ENCODE assay signal across 15 cellular contexts in the genomic region with DNA sequence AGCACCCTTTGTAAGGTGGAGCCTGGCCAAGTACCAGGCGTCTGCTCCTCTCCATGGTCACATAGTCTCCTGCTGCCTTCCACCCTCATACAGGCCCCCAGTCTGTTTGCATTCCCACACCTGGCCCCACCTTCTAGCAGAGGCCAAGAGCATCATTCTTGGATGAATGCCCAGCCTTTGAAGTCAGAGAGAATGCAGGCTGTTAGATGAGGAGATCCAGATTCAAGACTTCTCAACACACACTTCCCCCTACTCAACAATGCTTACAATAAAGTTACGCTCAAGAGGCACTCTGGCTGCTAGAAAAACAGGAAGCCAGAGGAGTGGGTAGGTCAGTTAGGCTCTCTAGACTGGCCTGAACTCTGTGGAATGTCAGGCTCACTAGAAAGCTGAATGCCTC. TPM values are rescaled to one million over a fixed set of nuclear protein-coding genes. Genes with fewer than 3 reads are reported as not detected.
DNase-seq lines count a peak whose midpoint lies in the region; ATAC-seq and TF ChIP-seq lines count a peak whose summit lies in the region.
"Had no signal": no experiment of that assay in that cellular context is flagged by ENCODE, and none has a peak within 500 bp of the region (broad histone marks: within the 10 kb centered on the region; RNA-seq: fewer than 3 reads in every experiment).

No MANE protein-coding gene starts in this region.

- WGBS in thyroid gland, 2 donors, result 20 to 21% methylated on average over 1 to 2 of the region's 2 CpGs

- H3K27me3 ChIP-seq in thyroid gland, result no peaks in the 10 kb centered on the region
- H3K27me3 ChIP-seq: foreskin keratinocyte, ovary had no signal

- intact Hi-C loops in thyroid gland (cut with DNase I), result no loop called here

- H3K4me3 ChIP-seq in thyroid gland (replicated peaks in 1 of 3), result no peak overlapping the region
- H3K4me3 ChIP-seq: ovary had no signal

- peaks cover 0 to 4% of the 10 kb centered on the region in 2 donors for H3K4me1 ChIP-seq in thyroid gland
- H3K4me1 ChIP-seq: foreskin keratinocyte had no signal

- peak; percentile 16 for DNase-seq in NCI-H2227 (lab: John Stamatoyannopoulos, UW; ENCODE audit: unreplicated experiment)
- DNase-seq in NCI-H2227 treated with DMSO at 0.1 percent for 48 hours (lab: John Stamatoyannopoulos, UW), result no peak
- DNase-seq in SW480 (ENCODE audit: low spot score), result peak; percentile 77
- DNase-seq in iris pigment epithelial cell (ENCODE audit: low read depth), result peak; percentile 11
- DNase-seq in thyroid gland, result peak; percentile 74 to 83
- DNase-seq in RPMI8226, result no peak
- DNase-seq in NK-92 (lab: John Stamatoyannopoulos, UW; ENCODE audit: unreplicated experiment), result no peak
- DNase-seq: activated gamma-delta T cell; effector memory CD8-positive, alpha-beta T cell; foreskin keratinocyte; KG1; NCI-H1436 treated with DMSO at 0.1 percent for 48 hours; ovary had no signal

- H3K27ac ChIP-seq in thyroid gland, result peak overlapping the region in 2 of 3 donors; percentile 19 to 42
- H3K27ac ChIP-seq: foreskin keratinocyte, ovary had no signal

- no peak for TF ChIP-seq POLR2A in thyroid gland (IDR thresholded peaks at IDR 0.05)

- no peaks in the 10 kb centered on the region for H3K36me3 ChIP-seq in thyroid gland
- H3K36me3 ChIP-seq: ovary had no signal

- no peak for TF ChIP-seq CTCF in thyroid gland (IDR thresholded peaks at IDR 0.05)

- ATAC-seq in GM21423 (IDR thresholded peaks at IDR 0.05; ENCODE audit: unreplicated experiment), result no peak
- ATAC-seq: effector memory CD8-positive, alpha-beta T cell had no signal

- no peaks in the 10 kb centered on the region for H3K9me3 ChIP-seq in thyroid gland
- H3K9me3 ChIP-seq: ovary had no signal

RNA-seq across cellular contexts. Expression of a gene that starts 43.3 kb away (rescaled TPM):
- total RNA-seq in thyroid gland, result 10 to 100 TPM in 1 of 4 donors, 1 to 10 TPM in 3; 4.1 to 10.8 (median 6.9) TPM
- total RNA-seq: NCI-H460 had no signal

Comparison
In these comparisons a context has a peak if more than half of its experiments do, and no peak if none do; other contexts are left out.
1. DNase-seq: peak in NCI-H2227 (single experiment), SW480 (single experiment), iris pigment epithelial cell (single experiment) and thyroid gland (2 of 2); none in NCI-H2227 treated with DMSO at 0.1 percent for 48 hours (single experiment), RPMI8226 (single experiment) and NK-92 (single experiment).